ENCODE assay signal across 1 cellular context in genomic region chr1:223815020-223815853, GRCh38.
TF ChIP-seq lines count a peak whose summit lies in the region.

No MANE protein-coding gene starts in this region.

TF ChIP-seq in GM23338, 12 proteins besides CTCF, POLR2A, EP300 and RAD21 (continued from another document):
- TF ChIP-seq ETS1 (IDR thresholded peaks at IDR 0.05): no peak
- TF ChIP-seq POLR2AphosphoS5 (IDR thresholded peaks at IDR 0.05; ENCODE audit: low read depth): no peak
- TF ChIP-seq CREB1 (CRISPR knock-in tag; IDR thresholded peaks at IDR 0.05; ENCODE audit: low read depth): no peak
- TF ChIP-seq, protein P1, sequence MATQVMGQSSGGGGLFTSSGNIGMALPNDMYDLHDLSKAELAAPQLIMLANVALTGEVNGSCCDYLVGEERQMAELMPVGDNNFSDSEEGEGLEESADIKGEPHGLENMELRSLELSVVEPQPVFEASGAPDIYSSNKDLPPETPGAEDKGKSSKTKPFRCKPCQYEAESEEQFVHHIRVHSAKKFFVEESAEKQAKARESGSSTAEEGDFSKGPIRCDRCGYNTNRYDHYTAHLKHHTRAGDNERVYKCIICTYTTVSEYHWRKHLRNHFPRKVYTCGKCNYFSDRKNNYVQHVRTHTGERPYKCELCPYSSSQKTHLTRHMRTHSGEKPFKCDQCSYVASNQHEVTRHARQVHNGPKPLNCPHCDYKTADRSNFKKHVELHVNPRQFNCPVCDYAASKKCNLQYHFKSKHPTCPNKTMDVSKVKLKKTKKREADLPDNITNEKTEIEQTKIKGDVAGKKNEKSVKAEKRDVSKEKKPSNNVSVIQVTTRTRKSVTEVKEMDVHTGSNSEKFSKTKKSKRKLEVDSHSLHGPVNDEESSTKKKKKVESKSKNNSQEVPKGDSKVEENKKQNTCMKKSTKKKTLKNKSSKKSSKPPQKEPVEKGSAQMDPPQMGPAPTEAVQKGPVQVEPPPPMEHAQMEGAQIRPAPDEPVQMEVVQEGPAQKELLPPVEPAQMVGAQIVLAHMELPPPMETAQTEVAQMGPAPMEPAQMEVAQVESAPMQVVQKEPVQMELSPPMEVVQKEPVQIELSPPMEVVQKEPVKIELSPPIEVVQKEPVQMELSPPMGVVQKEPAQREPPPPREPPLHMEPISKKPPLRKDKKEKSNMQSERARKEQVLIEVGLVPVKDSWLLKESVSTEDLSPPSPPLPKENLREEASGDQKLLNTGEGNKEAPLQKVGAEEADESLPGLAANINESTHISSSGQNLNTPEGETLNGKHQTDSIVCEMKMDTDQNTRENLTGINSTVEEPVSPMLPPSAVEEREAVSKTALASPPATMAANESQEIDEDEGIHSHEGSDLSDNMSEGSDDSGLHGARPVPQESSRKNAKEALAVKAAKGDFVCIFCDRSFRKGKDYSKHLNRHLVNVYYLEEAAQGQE (IDR thresholded peaks at IDR 0.05; ENCODE audit: unreplicated experiment): no peak
- TF ChIP-seq ZNF331 (CRISPR knock-in tag; IDR thresholded peaks at IDR 0.05; ENCODE audit: low read depth): no peak
